Comparison of ENCODE assay signal across 3 cellular contexts in genomic region chr17:37028040-37028439, GRCh38.
TF ChIP-seq lines count a peak whose summit lies in the region.

No MANE protein-coding gene starts in this region.

TF ChIP-seq in HepG2, 621 proteins besides CTCF, POLR2A, EP300 and RAD21:
- TF ChIP-seq ZNF770 (CRISPR knock-in tag; IDR thresholded peaks at IDR 0.05) (no peak), KLF16 (CRISPR knock-in tag; IDR thresholded peaks at IDR 0.05) (no peak), ZBTB46 (CRISPR knock-in tag; IDR thresholded peaks at IDR 0.05; ENCODE audit: borderline replicate concordance) (no peak), ZNF790 (CRISPR knock-in tag; IDR thresholded peaks at IDR 0.05; ENCODE audit: borderline replicate concordance) (no peak), ZNF121 (CRISPR knock-in tag; IDR thresholded peaks at IDR 0.05) (peak; percentile 54), ZNF660 (CRISPR knock-in tag; IDR thresholded peaks at IDR 0.05; ENCODE audit: borderline replicate concordance, low read depth) (no peak)
- TF ChIP-seq, protein P1, sequence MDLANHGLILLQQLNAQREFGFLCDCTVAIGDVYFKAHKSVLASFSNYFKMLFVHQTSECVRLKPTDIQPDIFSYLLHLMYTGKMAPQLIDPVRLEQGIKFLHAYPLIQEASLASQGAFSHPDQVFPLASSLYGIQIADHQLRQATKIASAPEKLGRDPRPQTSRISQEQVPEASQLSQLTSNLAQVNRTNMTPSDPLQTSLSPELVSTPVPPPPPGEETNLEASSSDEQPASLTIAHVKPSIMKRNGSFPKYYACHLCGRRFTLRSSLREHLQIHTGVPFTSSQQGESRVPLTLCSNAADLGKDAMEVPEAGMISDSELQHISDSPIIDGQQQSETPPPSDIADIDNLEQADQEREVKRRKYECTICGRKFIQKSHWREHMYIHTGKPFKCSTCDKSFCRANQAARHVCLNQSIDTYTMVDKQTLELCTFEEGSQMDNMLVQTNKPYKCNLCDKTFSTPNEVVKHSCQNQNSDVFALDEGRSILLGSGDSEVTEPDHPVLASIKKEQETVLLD (CRISPR knock-in tag; IDR thresholded peaks at IDR 0.05; ENCODE audit: low read depth), result no peak

TF ChIP-seq in IMR-90, 13 proteins besides CTCF, POLR2A, EP300 and RAD21:
- TF ChIP-seq CHD1 (IDR thresholded peaks at IDR 0.05; ENCODE audit: low read depth, low read length), result no peak

TF ChIP-seq in WTC11, 78 proteins besides CTCF, POLR2A, EP300 and RAD21:
- TF ChIP-seq ZBTB21 (CRISPR knock-in tag; IDR thresholded peaks at IDR 0.05; ENCODE audit: borderline replicate concordance) (no peak), ZNF121 (CRISPR knock-in tag; IDR thresholded peaks at IDR 0.05) (peak; percentile 14; the same call in 1 of the 2 replicates)
